In genomic region chrX:124414281-124414680, GRCh38 we compare ENCODE assay signal across 18 cellular contexts.
DNase-seq lines count a peak whose midpoint lies in the region; FAIRE-seq and TF ChIP-seq lines count a peak whose summit lies in the region.
"Had no signal": no experiment of that assay in that cellular context is flagged by ENCODE, and none has a peak within 500 bp of the region (broad histone marks: within the 10 kb centered on the region; RNA-seq: fewer than 3 reads in every experiment).

No MANE protein-coding gene starts in this region.

- no TSS peak for BruUV-seq in OCI-LY7 (replicated peaks; lab: Mats Ljungman, UMichigan)

- WGBS in trophoblast cell (ENCODE audit: extremely low coverage, insufficient coverage, insufficient read length), result no CpG with 5 or more reads among the region's 5 CpGs

- CTCF ChIA-PET in OCI-LY7 (lab: Charles Lee; ENCODE audit: unreplicated experiment), result no interaction called here

- no peak overlapping the region for H4K8ac ChIP-seq in trophoblast cell (ENCODE audit: low read depth, low read length)

- H2BK5ac ChIP-seq in trophoblast cell (ENCODE audit: low read depth, low read length, poor library complexity), result no peak overlapping the region

- H3K79me2 ChIP-seq in OCI-LY7 (ENCODE audit: insufficient read depth, low read depth, low read length) (no peaks in the 10 kb centered on the region), trophoblast cell (ENCODE audit: control insufficient read depth, insufficient read depth, low read length, poor library complexity) (no peaks in the 10 kb centered on the region)

- no peaks in the 10 kb centered on the region for H4K20me1 ChIP-seq in OCI-LY7 (ENCODE audit: insufficient read depth, low read length)
- H4K20me1 ChIP-seq: BLaER1 treated with 17β-estradiol and CSF1 and Interleukin-3, amounts not matched to agents 10 nM and 100 nM had no signal

- no peak overlapping the region for H2BK12ac ChIP-seq in trophoblast cell (ENCODE audit: low read length)

- no peak overlapping the region for H2BK120ac ChIP-seq in trophoblast cell (ENCODE audit: insufficient read depth, low read length, poor library complexity)

- no peak overlapping the region for H3K4ac ChIP-seq in trophoblast cell (ENCODE audit: low read depth, low read length)

- no peak overlapping the region for H3K23ac ChIP-seq in trophoblast cell (ENCODE audit: low read length)

- no peaks in the 10 kb centered on the region for H3K27me3 ChIP-seq in trophoblast cell (ENCODE audit: insufficient read depth, low read length)
- no peaks in the 10 kb centered on the region for H3K27me3 ChIP-seq in MG63

- H3K79me1 ChIP-seq in trophoblast cell (ENCODE audit: low read length), result no peaks in the 10 kb centered on the region

- H3K4me1 ChIP-seq in OCI-LY7 (ENCODE audit: insufficient read depth, low read length, poor library complexity, severe bottlenecking), result peaks cover 49% of the 10 kb centered on the region
- no peaks in the 10 kb centered on the region for H3K4me1 ChIP-seq in trophoblast cell (ENCODE audit: control insufficient read depth in 1 of 2, insufficient read depth in 2 of 2, low read length in 2 of 2)
- H3K4me1 ChIP-seq: A549 had no signal

- no peak overlapping the region for H3K18ac ChIP-seq in trophoblast cell (ENCODE audit: low read length)

- H4K91ac ChIP-seq in trophoblast cell (ENCODE audit: low read depth, low read length), result no peak overlapping the region

- peak overlapping the region; percentile 52 for H3K4me2 ChIP-seq in OCI-LY7 (ENCODE audit: low read length)
- no peak overlapping the region for H3K4me2 ChIP-seq in trophoblast cell (ENCODE audit: low read length)
- H3K4me2 ChIP-seq: A549 had no signal

- no peak overlapping the region for H3K14ac ChIP-seq in trophoblast cell (ENCODE audit: low read length)

- peak; percentile 46 for FAIRE-seq in GM12892 (lab: Jason Lieb, UNC)
- FAIRE-seq: A549 had no signal

- no peak for TF ChIP-seq CTCF in OCI-LY7 (conservative IDR thresholded peaks at IDR 0.05; ENCODE audit: low read length)

- POLR2A ChIA-PET in OCI-LY7 (lab: Charles Lee), result interaction anchor here (1.1 kb wide), 1 partner anchor 9 kb away, joined by 3 read pairs; no protein-coding TSS in a partner anchor

- H3K4me3 ChIP-seq in OCI-LY7 (ENCODE audit: low read depth, low read length, poor library complexity, severe bottlenecking) (no peak overlapping the region), trophoblast cell (ENCODE audit: low read depth, low read length) (no peak overlapping the region), MG63 (no peak overlapping the region)
- H3K4me3 ChIP-seq: A549; BLaER1 treated with 17β-estradiol and CSF1 and Interleukin-3, amounts not matched to agents 10 nM and 100 nM had no signal

- H3K9me2 ChIP-seq in OCI-LY7 (ENCODE audit: insufficient read depth, low read length), result no peaks in the 10 kb centered on the region

- H3K36me3 ChIP-seq in OCI-LY7 (ENCODE audit: insufficient read depth, low read length) (no peaks in the 10 kb centered on the region), trophoblast cell (ENCODE audit: control insufficient read depth in 1 of 2, insufficient read depth in 2 of 2, low read length in 2 of 2) (no peaks in the 10 kb centered on the region), MG63 (no peaks in the 10 kb centered on the region)
- H3K36me3 ChIP-seq: BLaER1 treated with 17β-estradiol and CSF1 and Interleukin-3, amounts not matched to agents 10 nM and 100 nM had no signal

- no peak overlapping the region for H2AK5ac ChIP-seq in trophoblast cell (ENCODE audit: low read length)

- peak; percentile 9 to 33 for DNase-seq in NCI-H2081 (lab: John Stamatoyannopoulos, UW)
- DNase-seq in NCI-H2081 treated with DMSO at 0.1 percent for 48 hours (lab: John Stamatoyannopoulos, UW), result no peak
- DNase-seq in GM12892 (ENCODE audit: insufficient read length), result no peak
- peak; percentile 49 to 64 for DNase-seq in NCI-H526 (lab: John Stamatoyannopoulos, UW)
- peak; percentile 38 for DNase-seq in OCI-LY7 (ENCODE audit: low spot score)
- no peak for DNase-seq in trophoblast cell
- no peak for DNase-seq in Ammon's horn (ENCODE audit: low spot score)
- no peak for DNase-seq in MG63
- DNase-seq: CD8-positive, alpha-beta T cell; COR-L47; DMS 273 treated with DMSO at 0.1 percent for 48 hours; DMS53; GDM1; GOT3; H9 had no signal

- TF ChIP-seq POLR2A in GM12892 (IDR thresholded peaks at IDR 0.05; ENCODE audit: low read depth, low read length), result no peak

- H3K9me3 ChIP-seq in OCI-LY7 (ENCODE audit: low read length), result no peaks in the 10 kb centered on the region
- H3K9me3 ChIP-seq in trophoblast cell (ENCODE audit: insufficient read depth, low read depth, low read length), result no peaks in the 10 kb centered on the region
- H3K9me3 ChIP-seq in MG63, result no peaks in the 10 kb centered on the region
- H3K9me3 ChIP-seq: A549 had no signal

- H2AFZ ChIP-seq in OCI-LY7 (ENCODE audit: low read length), result peak overlapping the region; percentile 53; the same call in 1 of the 2 replicates
- no peak overlapping the region for H2AFZ ChIP-seq in trophoblast cell (ENCODE audit: insufficient read depth, low read length, poor library complexity)

- H3K27ac ChIP-seq in OCI-LY7 (ENCODE audit: low read depth, low read length, poor library complexity, severe bottlenecking) (peak overlapping the region; percentile 55), trophoblast cell (ENCODE audit: low read depth, low read length) (no peak overlapping the region)
- H3K27ac ChIP-seq: 22Rv1; A549; BLaER1 treated with 17β-estradiol and CSF1 and Interleukin-3, amounts not matched to agents 10 nM and 100 nM had no signal

- intact Hi-C loops in OCI-LY7 (cut with micrococcal nuclease; ENCODE audit: unreplicated experiment), result no loop called here

- no peak overlapping the region for H3K9ac ChIP-seq in trophoblast cell (ENCODE audit: low read length)
- H3K9ac ChIP-seq: BLaER1 treated with 17β-estradiol and CSF1 and Interleukin-3, amounts not matched to agents 10 nM and 100 nM had no signal

- no peak overlapping the region for H4K12ac ChIP-seq in trophoblast cell (ENCODE audit: low read depth, low read length)

Comparison
In these comparisons a context has a peak if more than half of its experiments do, and no peak if none do; other contexts are left out.
1. DNase-seq: peak in NCI-H2081 (2 of 2), NCI-H526 (2 of 2) and OCI-LY7 (single experiment); none in NCI-H2081 treated with DMSO at 0.1 percent for 48 hours (single experiment), GM12892 (single experiment), trophoblast cell (0 of 2), Ammon's horn (single experiment) and MG63 (single experiment).